Comparison of ENCODE assay signal across 19 cellular contexts in the genomic region with DNA sequence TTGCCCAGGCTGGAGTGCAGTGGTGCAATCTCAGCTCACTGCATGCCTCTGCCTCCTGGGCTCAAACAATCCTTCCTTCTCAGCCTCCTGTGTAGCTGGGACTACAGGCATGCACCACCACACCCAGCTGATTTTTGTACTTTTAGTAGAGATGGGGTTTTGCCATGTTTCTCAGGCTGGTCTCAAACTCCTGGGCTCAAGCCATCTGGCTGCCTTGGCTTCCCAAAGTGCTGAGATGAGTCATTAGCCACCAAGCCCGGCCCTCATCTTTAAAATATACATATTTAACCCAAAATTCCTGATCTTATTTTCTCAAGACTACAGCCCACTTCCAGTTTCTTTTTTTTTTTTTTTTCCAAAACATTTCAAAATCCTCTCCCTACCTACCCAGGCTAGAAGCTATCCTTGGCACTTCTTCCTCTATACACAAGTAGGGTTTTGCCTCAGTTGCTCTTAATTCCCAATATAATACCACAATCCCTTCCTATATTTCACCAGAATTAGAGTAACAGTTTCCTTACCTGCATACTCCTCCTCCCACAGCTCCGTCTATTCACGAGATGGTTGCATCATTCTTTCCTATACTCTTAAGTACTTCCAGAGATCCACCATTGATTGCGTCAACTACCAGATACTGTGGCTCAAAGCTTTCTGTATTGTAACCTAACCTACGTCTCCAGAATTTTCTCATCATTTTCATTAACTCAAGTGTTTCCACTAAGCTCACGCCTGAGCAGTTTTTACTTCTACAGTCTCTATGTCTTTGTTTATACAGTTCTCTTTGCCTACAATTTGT. TPM values are rescaled to one million over a fixed set of nuclear protein-coding genes. Genes with fewer than 3 reads are reported as not detected.
DNase-seq lines count a peak whose midpoint lies in the region; ATAC-seq, FAIRE-seq and TF ChIP-seq lines count a peak whose summit lies in the region.
"Had no signal": no experiment of that assay in that cellular context is flagged by ENCODE, and none has a peak within 500 bp of the region (broad histone marks: within the 10 kb centered on the region; RNA-seq: fewer than 3 reads in every experiment).

No MANE protein-coding gene starts in this region.

- ATAC-seq in left cardiac atrium (no peak), Right ventricle myocardium superior (ENCODE audit: poor library complexity) (no peak)
- ATAC-seq: A549, Panc1 had no signal

- H4K20me1 ChIP-seq in astrocyte (ENCODE audit: insufficient read depth, low read length) = no peaks in the 10 kb centered on the region
- H4K20me1 ChIP-seq: BLaER1 treated with 17β-estradiol and CSF1 and Interleukin-3, amounts not matched to agents 10 nM and 100 nM had no signal

- WGBS in tibial nerve, 2 donors = 75 to 80% methylated on average over 6 of the region's 6 CpGs

- no peaks in the 10 kb centered on the region for H3K79me2 ChIP-seq in astrocyte (ENCODE audit: insufficient read depth, low read length)

- H3K4me3 ChIP-seq in astrocyte (ENCODE audit: insufficient read depth, low read depth, low read length) (no peak overlapping the region), fibroblast of the aortic adventitia (ENCODE audit: low read depth, low read length) (no peak overlapping the region), tibial nerve (no peak overlapping the region)
- H3K4me3 ChIP-seq: A549; BLaER1 treated with 17β-estradiol and CSF1 and Interleukin-3, amounts not matched to agents 10 nM and 100 nM had no signal

- no peak for TF ChIP-seq EP300 in tibial nerve (IDR thresholded peaks at IDR 0.05)

- H3K36me3 ChIP-seq in astrocyte (ENCODE audit: insufficient read depth, low read length) = no peaks in the 10 kb centered on the region
- no peaks in the 10 kb centered on the region for H3K36me3 ChIP-seq in tibial nerve
- H3K36me3 ChIP-seq: BLaER1 treated with 17β-estradiol and CSF1 and Interleukin-3, amounts not matched to agents 10 nM and 100 nM had no signal

- no peak overlapping the region for H2AFZ ChIP-seq in astrocyte (ENCODE audit: low read depth, low read length)

- no peak overlapping the region for H3K4me3 Mint-ChIP-seq in astrocyte (ENCODE audit: unreplicated experiment)
- H3K4me3 Mint-ChIP-seq in activated CD4-positive, alpha-beta T cell treated with anti-CD3 and anti-CD28 coated beads, Interleukin-2, amount 10 ng/mL, durations not matched to agents 7 days and 5 days = no peak overlapping the region

- no peaks in the 10 kb centered on the region for H3K4me1 ChIP-seq in astrocyte (ENCODE audit: insufficient read depth, low read length)
- H3K4me1 ChIP-seq in tibial nerve = no peaks in the 10 kb centered on the region
- H3K4me1 ChIP-seq: A549; BLaER1 treated with 17β-estradiol and CSF1 and Interleukin-3, amounts not matched to agents 10 nM and 100 nM had no signal

- H3K27me3 ChIP-seq in astrocyte (ENCODE audit: insufficient read depth, low read length) = no peaks in the 10 kb centered on the region
- H3K27me3 ChIP-seq in tibial nerve = no peaks in the 10 kb centered on the region
- H3K27me3 ChIP-seq: BLaER1 treated with 17β-estradiol and CSF1 and Interleukin-3, amounts not matched to agents 10 nM and 100 nM had no signal

- intact Hi-C loops in left cardiac atrium (cut with DNase I) = no loop called here
- intact Hi-C loops in Right ventricle myocardium superior (cut with DNase I) = no loop called here

- POLR2A ChIA-PET in activated CD4-positive, alpha-beta T cell treated with anti-CD3 and anti-CD28 coated beads, Interleukin-2, amount 10 ng/mL, durations not matched to agents 7 days and 5 days (lab: Charles Lee) = no interaction called here

- no peak for TF ChIP-seq CTCF in astrocyte (IDR thresholded peaks at IDR 0.05; ENCODE audit: insufficient read depth, low read depth, low read length)
- TF ChIP-seq CTCF in fibroblast of the aortic adventitia (IDR thresholded peaks at IDR 0.05; ENCODE audit: insufficient read depth, low read length) = no peak
- TF ChIP-seq CTCF in tibial nerve (IDR thresholded peaks at IDR 0.05) = no peak

- no peak overlapping the region for H3K27ac Mint-ChIP-seq in astrocyte (ENCODE audit: unreplicated experiment)
- no peak overlapping the region for H3K27ac Mint-ChIP-seq in activated CD4-positive, alpha-beta T cell treated with anti-CD3 and anti-CD28 coated beads, Interleukin-2, amount 10 ng/mL, durations not matched to agents 7 days and 5 days
- H3K27ac Mint-ChIP-seq: CD8-positive, alpha-beta memory T cell had no signal

- CTCF ChIA-PET in activated CD4-positive, alpha-beta T cell treated with anti-CD3 and anti-CD28 coated beads, Interleukin-2, amount 10 ng/mL, durations not matched to agents 7 days and 5 days (lab: Charles Lee) = no interaction called here

- no peaks in the 10 kb centered on the region for H3K4me1 Mint-ChIP-seq in astrocyte (ENCODE audit: low read depth, unreplicated experiment)
- H3K4me1 Mint-ChIP-seq in activated CD4-positive, alpha-beta T cell treated with anti-CD3 and anti-CD28 coated beads, Interleukin-2, amount 10 ng/mL, durations not matched to agents 7 days and 5 days = no peaks in the 10 kb centered on the region
- H3K4me1 Mint-ChIP-seq: CD8-positive, alpha-beta memory T cell had no signal

- H3K36me3 Mint-ChIP-seq in astrocyte (ENCODE audit: low read depth, unreplicated experiment) = no peaks in the 10 kb centered on the region
- H3K36me3 Mint-ChIP-seq in activated CD4-positive, alpha-beta T cell treated with anti-CD3 and anti-CD28 coated beads, Interleukin-2, amount 10 ng/mL, durations not matched to agents 7 days and 5 days (ENCODE audit: low read depth) = no peaks in the 10 kb centered on the region
- H3K36me3 Mint-ChIP-seq: CD8-positive, alpha-beta memory T cell had no signal

- no peak overlapping the region for H3K4me2 ChIP-seq in astrocyte (ENCODE audit: low read length)
- H3K4me2 ChIP-seq: A549; BLaER1 treated with 17β-estradiol and CSF1 and Interleukin-3, amounts not matched to agents 10 nM and 100 nM had no signal

- DNase-seq in left cardiac atrium (peak; percentile 18), Right ventricle myocardium superior (no peak), astrocyte (ENCODE audit: low read depth) (peak; percentile 6), fibroblast of the aortic adventitia (ENCODE audit: low read depth) (peak; percentile 12), renal cortical epithelial cell (ENCODE audit: low read depth) (peak; percentile 3), tibial nerve (ENCODE audit: low spot score in 2 of 2) (no peak), DMS153 treated with DMSO at 0.1 percent for 48 hours (lab: John Stamatoyannopoulos, UW; ENCODE audit: unreplicated experiment) (no peak)
- DNase-seq in activated CD4-positive, alpha-beta T cell treated with anti-CD3 and anti-CD28 coated beads, Interleukin-2, amount 10 ng/mL, durations not matched to agents 7 days and 5 days = no peak
- DNase-seq: CD8-positive, alpha-beta memory T cell; DND-41; IMR-90; Karpas-422; NCI-H1417 treated with DMSO at 0.1 percent for 48 hours; NCI-H1930; NCI-H524 treated with DMSO at 0.1 percent for 48 hours had no signal

- H3K27ac ChIP-seq in astrocyte (ENCODE audit: low read depth, low read length) (no peak overlapping the region), tibial nerve (no peak overlapping the region)
- H3K27ac ChIP-seq: A549; BLaER1 treated with 17β-estradiol and CSF1 and Interleukin-3, amounts not matched to agents 10 nM and 100 nM had no signal

- H3K9me3 ChIP-seq in astrocyte (ENCODE audit: insufficient read depth, low read depth, low read length) = no peaks in the 10 kb centered on the region
- no peaks in the 10 kb centered on the region for H3K9me3 ChIP-seq in tibial nerve
- H3K9me3 ChIP-seq: A549; BLaER1 treated with 17β-estradiol and CSF1 and Interleukin-3, amounts not matched to agents 10 nM and 100 nM had no signal

- no peaks in the 10 kb centered on the region for H3K27me3 Mint-ChIP-seq in astrocyte (ENCODE audit: low read depth, unreplicated experiment)
- no peaks in the 10 kb centered on the region for H3K27me3 Mint-ChIP-seq in activated CD4-positive, alpha-beta T cell treated with anti-CD3 and anti-CD28 coated beads, Interleukin-2, amount 10 ng/mL, durations not matched to agents 7 days and 5 days
- H3K27me3 Mint-ChIP-seq: CD8-positive, alpha-beta memory T cell had no signal

- FAIRE-seq in astrocyte (lab: Jason Lieb, UNC) = no peak
- FAIRE-seq: A549, G401.6 had no signal

- no peak overlapping the region for H3K9ac ChIP-seq in astrocyte (ENCODE audit: low read length)
- H3K9ac ChIP-seq: BLaER1 treated with 17β-estradiol and CSF1 and Interleukin-3, amounts not matched to agents 10 nM and 100 nM had no signal

- TF ChIP-seq POLR2A in tibial nerve (IDR thresholded peaks at IDR 0.05) = no peak

- H3K9me3 Mint-ChIP-seq in astrocyte (ENCODE audit: unreplicated experiment) = peaks cover 2% of the 10 kb centered on the region
- no peaks in the 10 kb centered on the region for H3K9me3 Mint-ChIP-seq in activated CD4-positive, alpha-beta T cell treated with anti-CD3 and anti-CD28 coated beads, Interleukin-2, amount 10 ng/mL, durations not matched to agents 7 days and 5 days
- H3K9me3 Mint-ChIP-seq: CD8-positive, alpha-beta memory T cell had no signal

RNA-seq across cellular contexts. Expression of a gene that starts 31.5 kb away (rescaled TPM):
- not detected for total RNA-seq in left cardiac atrium
- total RNA-seq in Right ventricle myocardium superior = not detected
- not detected in 2 replicates for total RNA-seq in astrocyte
- total RNA-seq in fibroblast of the aortic adventitia (ENCODE audit: low replicate concordance) = not detected in 2 replicates
- total RNA-seq in renal cortical epithelial cell = not detected in 2 replicates
- total RNA-seq in activated CD4-positive, alpha-beta T cell treated with anti-CD3 and anti-CD28 coated beads, Interleukin-2, amount 10 ng/mL, durations not matched to agents 7 days and 5 days = not detected
- not detected for total RNA-seq in tibial nerve
- total RNA-seq: CD8-positive, alpha-beta memory T cell; IMR-90 had no signal

Comparison
In these comparisons a context has a peak if more than half of its experiments do, and no peak if none do; other contexts are left out.
1. DNase-seq: peak in left cardiac atrium (single experiment), astrocyte (single experiment), fibroblast of the aortic adventitia (single experiment) and renal cortical epithelial cell (single experiment); none in Right ventricle myocardium superior (single experiment), activated CD4-positive, alpha-beta T cell treated with anti-CD3 and anti-CD28 coated beads, Interleukin-2, amount 10 ng/mL, durations not matched to agents 7 days and 5 days (single experiment), tibial nerve (0 of 2) and DMS153 treated with DMSO at 0.1 percent for 48 hours (single experiment).